In genomic region chr20:61566691-61567090, GRCh38 we compare ENCODE assay signal across 18 cellular contexts.
DNase-seq lines count a peak whose midpoint lies in the region; ATAC-seq, FAIRE-seq and TF ChIP-seq lines count a peak whose summit lies in the region.
"Had no signal": no experiment of that assay in that cellular context is flagged by ENCODE, and none has a peak within 500 bp of the region (broad histone marks: within the 10 kb centered on the region; RNA-seq: fewer than 3 reads in every experiment).

No MANE protein-coding gene starts in this region.

- POLR2A ChIA-PET in H1 (lab: Charles Lee; ENCODE audit: partially characterized antibody) = interaction anchor here (0.9 kb wide), 1 partner anchor 18 kb away, joined by 3 read pairs; no protein-coding TSS in a partner anchor

- peak overlapping the region; percentile 44 to 58; a peak in 2 of 4 replicates for H3K4me2 ChIP-seq in H1 (ENCODE audit: insufficient read depth in 1 of 2, low read depth in 2 of 2, low read length in 2 of 2)
- no peak overlapping the region for H3K4me2 ChIP-seq in neural progenitor cell

- no peak overlapping the region for H2AK5ac ChIP-seq in H1 (ENCODE audit: low read depth, low read length)

- no peak overlapping the region for H4K5ac ChIP-seq in H1 (ENCODE audit: insufficient read length, low read depth, low read length)

- H3K4me3 ChIP-seq in H1 (ENCODE audit: extremely low read depth in 1 of 4, insufficient read depth in 2 of 4, low read depth in 3 of 4, low read length in 4 of 4) = peak overlapping the region in 1 of 4 experiments; percentile 13; a peak in 1 of 8 replicates
- no peak overlapping the region for H3K4me3 ChIP-seq in neural progenitor cell

- peak overlapping the region; percentile 54; the same call in 1 of the 2 replicates for H2BK15ac ChIP-seq in H1 (ENCODE audit: low read length)

- H2BK5ac ChIP-seq in H1 (ENCODE audit: low read depth, low read length) = no peak overlapping the region; the same call in 1 of the 2 replicates

- ATAC-seq in GM19324 (IDR thresholded peaks at IDR 0.05; ENCODE audit: low FRiP score, unreplicated experiment) = no peak

- peaks cover 5% of the 10 kb centered on the region for H3K27me3 Mint-ChIP-seq in neural progenitor cell (ENCODE audit: insufficient read depth, low read depth)
- H3K27me3 Mint-ChIP-seq: B cell; CD4-positive, alpha-beta T cell had no signal

- no peaks in the 10 kb centered on the region; a peak in 1 of 7 replicates for H3K27me3 ChIP-seq in H1 (replicated peaks in 1 of 4; ENCODE audit: control insufficient read depth in 3 of 4, extremely low read depth in 1 of 4, insufficient read depth in 3 of 4, low read length in 3 of 4)
- H3K27me3 ChIP-seq in neural progenitor cell = no peaks in the 10 kb centered on the region

- 90% methylated on average over 22 of the region's 22 CpGs; no CpG with 5 or more reads in 1 of the 2 experiments for WGBS in H1 (ENCODE audit: extremely low coverage in 1 of 2, insufficient coverage in 1 of 2, insufficient read length in 1 of 2, insufficient replicate concordance in 2 of 2, low coverage in 1 of 2, low lambda C conversion rate in 2 of 2, missing lambda C conversion rate in 1 of 2), 2 experiments

- peak overlapping the region; percentile 60 for H2BK120ac ChIP-seq in H1 (replicated peaks; ENCODE audit: low read depth, low read length)

- H3K79me2 ChIP-seq in H1 (ENCODE audit: control insufficient read depth in 1 of 2, insufficient read depth in 2 of 2, low read length in 2 of 2) (no peaks in the 10 kb centered on the region), neural progenitor cell (ENCODE audit: low read depth) (no peaks in the 10 kb centered on the region)

- no peak for TF ChIP-seq CTCF in H1 (IDR thresholded peaks at IDR 0.05; ENCODE audit: control extremely low read depth in 1 of 3, insufficient read depth in 1 of 3, low read depth in 1 of 3, low read length in 3 of 3)
- TF ChIP-seq CTCF in neural progenitor cell (IDR thresholded peaks at IDR 0.05) = no peak

- peak overlapping the region; percentile 91 for H3K27ac Mint-ChIP-seq in neural progenitor cell
- H3K27ac Mint-ChIP-seq: B cell; CD4-positive, alpha-beta T cell had no signal

- H3K79me1 ChIP-seq in H1 (ENCODE audit: low read depth, low read length) = no peaks in the 10 kb centered on the region

- no peak overlapping the region for H3K56ac ChIP-seq in H1 (replicated peaks; ENCODE audit: insufficient read length, low read depth, low read length)

- H3K27ac ChIP-seq in H1 (ENCODE audit: low read depth, low read length) = no peak overlapping the region
- no peak overlapping the region for H3K27ac ChIP-seq in neural progenitor cell
- H3K27ac ChIP-seq: HL-60 had no signal

- H3K23me2 ChIP-seq in H1 (ENCODE audit: low read depth, low read length) = no peaks in the 10 kb centered on the region; the same call in 1 of the 2 replicates

- H3K9ac ChIP-seq in H1 (replicated peaks in 1 of 4; ENCODE audit: extremely low read depth in 1 of 4, low read depth in 3 of 4, low read length in 3 of 4) (no peak overlapping the region), neural progenitor cell (no peak overlapping the region)

- H4K20me1 ChIP-seq in H1 (replicated peaks in 1 of 2; ENCODE audit: control insufficient read depth in 1 of 2, insufficient read depth in 2 of 2, low read length in 2 of 2) (no peaks in the 10 kb centered on the region), neural progenitor cell (ENCODE audit: low read depth) (no peaks in the 10 kb centered on the region)

- H4K8ac ChIP-seq in H1 (ENCODE audit: extremely low read depth, insufficient read depth, low read length) = no peak overlapping the region

- DNase-seq in HTR-8/SVneo (ENCODE audit: insufficient read length, low spot score) = no peak
- DNase-seq in H1 (ENCODE audit: low read depth in 1 of 2, low spot score in 2 of 2) = no peak
- no peak for DNase-seq in neural progenitor cell (ENCODE audit: low spot score)
- DNase-seq in NCI-H748 (lab: John Stamatoyannopoulos, UW; ENCODE audit: unreplicated experiment) = no peak
- DNase-seq in DMS53 treated with DMSO at 0.1 percent for 48 hours (lab: John Stamatoyannopoulos, UW; ENCODE audit: unreplicated experiment) = no peak
- no peak for DNase-seq in stimulated activated CD4-positive, alpha-beta T cell treated with anti-CD3 and anti-CD28 coated beads, Interleukin-4, amount 100 ng/mL, for 4 hours
- DNase-seq: C1 segment of cervical spinal cord; Calu3; CD4-positive, alpha-beta T cell; DMS 273 treated with DMSO at 0.1 percent for 48 hours; DMS79 treated with DMSO at 0.1 percent for 48 hours; EL had no signal

- no peak overlapping the region for H3K23ac ChIP-seq in H1 (ENCODE audit: insufficient read length)

- no peak for TF ChIP-seq POLR2A in H1 (IDR thresholded peaks at IDR 0.05; ENCODE audit: control extremely low read depth in 1 of 2, low read depth in 2 of 2, low read length in 2 of 2)

- H3K4me1 ChIP-seq in H1 (replicated peaks in 1 of 4; ENCODE audit: control insufficient read depth in 3 of 4, insufficient read depth in 4 of 4, low read length in 3 of 4) = peaks cover 0 to 18% (median 9%) of the 10 kb centered on the region in 4 experiments; a peak in 6 of 7 replicates
- peaks cover 38% of the 10 kb centered on the region for H3K4me1 ChIP-seq in neural progenitor cell

- no peak overlapping the region for H3K4me3 Mint-ChIP-seq in neural progenitor cell
- H3K4me3 Mint-ChIP-seq: B cell; CD4-positive, alpha-beta T cell had no signal

- H2BK12ac ChIP-seq in H1 (ENCODE audit: low read depth, low read length) = peak overlapping the region; percentile 64

- H3K36me3 ChIP-seq in H1 (ENCODE audit: control insufficient read depth in 2 of 4, insufficient read depth in 4 of 4, low read length in 3 of 4) (no peaks in the 10 kb centered on the region), neural progenitor cell (no peaks in the 10 kb centered on the region)

- no peak overlapping the region for H3K4ac ChIP-seq in H1 (replicated peaks; ENCODE audit: insufficient read length, low read depth, low read length)

- H3K9me3 Mint-ChIP-seq in neural progenitor cell = peaks cover 5% of the 10 kb centered on the region
- H3K9me3 Mint-ChIP-seq: CD4-positive, alpha-beta T cell had no signal

- FAIRE-seq in HTR-8/SVneo (lab: Jason Lieb, UNC) (peak; percentile 85), H1 (lab: Jason Lieb, UNC) (no peak)
- FAIRE-seq: A204.1, G401.6, GM12891 had no signal

- H3K4me1 Mint-ChIP-seq in neural progenitor cell = peaks cover 44% of the 10 kb centered on the region
- H3K4me1 Mint-ChIP-seq: B cell had no signal

- H3K14ac ChIP-seq in H1 (ENCODE audit: insufficient read length) = no peak overlapping the region

- H3K36me3 Mint-ChIP-seq in neural progenitor cell = peaks cover 2% of the 10 kb centered on the region

- peak overlapping the region; percentile 82; the same call in 1 of the 2 replicates for H2BK20ac ChIP-seq in H1 (ENCODE audit: low read length)

- H3K9me3 ChIP-seq in H1 (ENCODE audit: insufficient read depth in 2 of 2, low read depth in 1 of 2, low read length in 1 of 2) = no peaks in the 10 kb centered on the region
- no peaks in the 10 kb centered on the region for H3K9me3 ChIP-seq in neural progenitor cell (ENCODE audit: low read depth)

- no peak for TF ChIP-seq EP300 in H1 (IDR thresholded peaks at IDR 0.05; ENCODE audit: borderline replicate concordance in 1 of 2, low read depth in 2 of 2, low read length in 2 of 2)

- peaks cover 8% of the 10 kb centered on the region for H3F3A ChIP-seq in neural progenitor cell (ENCODE audit: low read depth)

- H4K91ac ChIP-seq in H1 (replicated peaks; ENCODE audit: insufficient read length, low read length) = peak overlapping the region; percentile 9

- CTCF ChIA-PET in H1 (lab: Charles Lee; ENCODE audit: partially characterized antibody) = interaction anchor here (0.9 to 1.6 kb wide), 2 partner anchors 8 to 13 kb away, joined by 3 read pairs; no protein-coding TSS in a partner anchor

- no peak for TF ChIP-seq RAD21 in H1 (IDR thresholded peaks at IDR 0.05 in 1 of 2, conservative IDR thresholded peaks at IDR 0.05 in 1 of 2; ENCODE audit: low read depth in 2 of 2, low read length in 2 of 2)

- peak overlapping the region; percentile 51; the same call in 1 of the 2 replicates for H3K18ac ChIP-seq in H1 (ENCODE audit: extremely low read depth, low read length)

- no peak overlapping the region for H2AFZ ChIP-seq in H1 (ENCODE audit: low read length)
- no peak overlapping the region for H2AFZ ChIP-seq in neural progenitor cell (replicated peaks)

TF ChIP-seq in H1, 55 proteins besides CTCF, POLR2A, EP300 and RAD21:
- peak; percentile 25; the same call in 1 of the 2 replicates for TF ChIP-seq E2F6 (IDR thresholded peaks at IDR 0.05)
- TF ChIP-seq CBX8 (IDR thresholded peaks at IDR 0.05; ENCODE audit: borderline replicate concordance, low read depth, low read length) = no peak
- TF ChIP-seq MAX (IDR thresholded peaks at IDR 0.05) = peak; percentile 46; the same call in 1 of the 2 replicates
